ENCODE assay signal across 1 cellular context in genomic region chr1:1965546-1965945, GRCh38.
TF ChIP-seq lines count a peak whose summit lies in the region.

No MANE protein-coding gene starts in this region.

TF ChIP-seq in H1, 55 proteins besides CTCF, POLR2A, EP300 and RAD21:
- TF ChIP-seq POLR2AphosphoS5 (IDR thresholded peaks at IDR 0.05; ENCODE audit: low read depth, low read length) (no peak), KDM4A (IDR thresholded peaks at IDR 0.05; ENCODE audit: low read depth, low read length, severe bottlenecking) (no peak), EZH2 (IDR thresholded peaks at IDR 0.05; ENCODE audit: low read depth, low read length, severe bottlenecking) (no peak), TCF12 (IDR thresholded peaks at IDR 0.05; ENCODE audit: low read depth, low read length) (no peak), SAP30 (IDR thresholded peaks at IDR 0.05; ENCODE audit: insufficient read depth, insufficient replicate concordance, low read length) (no peak), FOSL1 (IDR thresholded peaks at IDR 0.05; ENCODE audit: insufficient read depth, low read depth, low read length) (no peak), HDAC6 (IDR thresholded peaks at IDR 0.05; ENCODE audit: low read depth, low read length) (no peak), GTF2F1 (IDR thresholded peaks at IDR 0.05; ENCODE audit: borderline replicate concordance, low read depth, low read length) (no peak), SP1 (IDR thresholded peaks at IDR 0.05; ENCODE audit: low read depth, low read length) (no peak)
